ENCODE assay signal across 7 cellular contexts in genomic region chr16:23679274-23679985, GRCh38. TPM values are rescaled to one million over a fixed set of nuclear protein-coding genes. Genes with fewer than 3 reads are reported as not detected.
DNase-seq lines count a peak whose midpoint lies in the region; ATAC-seq and TF ChIP-seq lines count a peak whose summit lies in the region.

No MANE protein-coding gene starts in this region.

- H3K9me3 Mint-ChIP-seq in naive thymus-derived CD8-positive, alpha-beta T cell, result no peaks in the 10 kb centered on the region

- peak overlapping the region; percentile 68 for H3K27ac ChIP-seq in RWPE2 (ENCODE audit: poor library complexity, severe bottlenecking)

- peaks cover 0 to 27% (median 4%) of the 10 kb centered on the region in 3 donors for H3K36me3 Mint-ChIP-seq in naive thymus-derived CD8-positive, alpha-beta T cell

- TF ChIP-seq CTCF in RWPE2 (IDR thresholded peaks at IDR 0.05; ENCODE audit: poor library complexity, severe bottlenecking), result no peak

- H3K27ac Mint-ChIP-seq in naive thymus-derived CD8-positive, alpha-beta T cell, result peak overlapping the region in 1 of 10 donors; percentile 15

- H3K27me3 ChIP-seq in RWPE2 (ENCODE audit: insufficient read depth, poor library complexity, severe bottlenecking), result no peaks in the 10 kb centered on the region

- no peaks in the 10 kb centered on the region for H3K9me3 ChIP-seq in RWPE2 (ENCODE audit: severe bottlenecking)

- H3K4me1 ChIP-seq in RWPE2 (ENCODE audit: insufficient read depth, poor library complexity, severe bottlenecking), result peaks cover 6% of the 10 kb centered on the region

- H3K27me3 Mint-ChIP-seq in naive thymus-derived CD8-positive, alpha-beta T cell, result peaks cover 0 to 4% (median 0%) of the 10 kb centered on the region in 5 donors

- H3K4me3 ChIP-seq in RWPE2 (ENCODE audit: severe bottlenecking), result peak overlapping the region; percentile 52

- peaks cover 46% of the 10 kb centered on the region for H3K36me3 ChIP-seq in RWPE2 (ENCODE audit: low read depth)

- peak overlapping the region; percentile 60 to 90 (median 80) for H3K4me3 Mint-ChIP-seq in naive thymus-derived CD8-positive, alpha-beta T cell

- peaks cover 7 to 19% (median 17%) of the 10 kb centered on the region in 4 donors for H3K4me1 Mint-ChIP-seq in naive thymus-derived CD8-positive, alpha-beta T cell

- DNase-seq in Daoy (ENCODE audit: low read depth) (peak; percentile 58), RWPE2 (ENCODE audit: low spot score) (peak; percentile 66), ecto neural progenitor cell (ENCODE audit: low spot score) (peak; percentile 60), ureter (ENCODE audit: low spot score) (no peak)
- DNase-seq in naive thymus-derived CD8-positive, alpha-beta T cell, result no peak

- POLR2A ChIA-PET in naive thymus-derived CD8-positive, alpha-beta T cell (lab: Charles Lee), result no interaction called here

- peak; percentile 14 for ATAC-seq in HG02885 (IDR thresholded peaks at IDR 0.05; ENCODE audit: poor library complexity, unreplicated experiment)
- peak; percentile 61 for ATAC-seq in RWPE2 (ENCODE audit: low read depth)
- no peak for ATAC-seq in naive thymus-derived CD8-positive, alpha-beta T cell
- no peak for ATAC-seq in GM21447 (IDR thresholded peaks at IDR 0.05; ENCODE audit: unreplicated experiment)

RNA-seq across cellular contexts. Expression of gene PLK1, which starts 0.7 kb away (rescaled TPM):
- total RNA-seq in Daoy (2014; rRNA removed; shearing (Covaris generic)), result 62.4 and 63.8 TPM in 2 replicates
- total RNA-seq in naive thymus-derived CD8-positive, alpha-beta T cell, result 1 to 10 TPM; 2.5 to 3.2 TPM
- not detected for polyA plus RNA-seq in naive thymus-derived CD8-positive, alpha-beta T cell
- 2.1 TPM for total RNA-seq in ureter

RNA-seq across cellular contexts. Expression of gene ERN2, which starts 33.6 kb away (rescaled TPM):
- 0.11 TPM in 1 of 2 replicates, not detected in the other for total RNA-seq in Daoy (2014; rRNA removed; shearing (Covaris generic))
- not detected for total RNA-seq in naive thymus-derived CD8-positive, alpha-beta T cell
- not detected for polyA plus RNA-seq in naive thymus-derived CD8-positive, alpha-beta T cell
- total RNA-seq in ureter, result 87.6 TPM

RNA-seq across cellular contexts. Expression of gene DCTN5, which starts 38.2 kb away (rescaled TPM):
- total RNA-seq in Daoy (2014; rRNA removed; shearing (Covaris generic)), result 23.9 and 46.1 TPM in 2 replicates
- total RNA-seq in naive thymus-derived CD8-positive, alpha-beta T cell, result 10 to 100 TPM; 64.9 to 68.8 TPM
- polyA plus RNA-seq in naive thymus-derived CD8-positive, alpha-beta T cell, result 10 to 100 TPM; 43.8 to 65.8 (median 58.4) TPM
- 76.8 TPM for total RNA-seq in ureter

RNA-seq across cellular contexts. Expression of gene PALB2, which starts 38.3 kb away (rescaled TPM):
- total RNA-seq in Daoy (2014; rRNA removed; shearing (Covaris generic)), result 12.9 and 13.5 TPM in 2 replicates
- 10 to 100 TPM; 14.6 to 19.0 TPM for total RNA-seq in naive thymus-derived CD8-positive, alpha-beta T cell
- polyA plus RNA-seq in naive thymus-derived CD8-positive, alpha-beta T cell, result 1 to 10 TPM; 3.4 to 9.7 (median 9.5) TPM
- 21.3 TPM for total RNA-seq in ureter

Comparison
In these comparisons a context has a peak if more than half of its experiments do, and no peak if none do; other contexts are left out.
1. DNase-seq: peak in Daoy (single experiment), RWPE2 (single experiment) and ecto neural progenitor cell (single experiment); none in naive thymus-derived CD8-positive, alpha-beta T cell (0 of 10) and ureter (single experiment).
2. ATAC-seq: peak in HG02885 (single experiment) and RWPE2 (single experiment); none in naive thymus-derived CD8-positive, alpha-beta T cell (0 of 2) and GM21447 (single experiment).
3. RNA of gene PLK1, which starts 0.7 kb away (total RNA-seq): 62.4 to 63.8 TPM in Daoy; 2.5 to 3.2 TPM in naive thymus-derived CD8-positive, alpha-beta T cell and 2.1 TPM in ureter (single experiment); every median in the first group is over 10 times any median in the second.
4. RNA of gene ERN2, which starts 33.6 kb away (total RNA-seq): 87.6 TPM in ureter (single experiment); 0.11 TPM in Daoy and not detected in naive thymus-derived CD8-positive, alpha-beta T cell; every median in the first group is over 10 times any median in the second.